In the genomic region with DNA sequence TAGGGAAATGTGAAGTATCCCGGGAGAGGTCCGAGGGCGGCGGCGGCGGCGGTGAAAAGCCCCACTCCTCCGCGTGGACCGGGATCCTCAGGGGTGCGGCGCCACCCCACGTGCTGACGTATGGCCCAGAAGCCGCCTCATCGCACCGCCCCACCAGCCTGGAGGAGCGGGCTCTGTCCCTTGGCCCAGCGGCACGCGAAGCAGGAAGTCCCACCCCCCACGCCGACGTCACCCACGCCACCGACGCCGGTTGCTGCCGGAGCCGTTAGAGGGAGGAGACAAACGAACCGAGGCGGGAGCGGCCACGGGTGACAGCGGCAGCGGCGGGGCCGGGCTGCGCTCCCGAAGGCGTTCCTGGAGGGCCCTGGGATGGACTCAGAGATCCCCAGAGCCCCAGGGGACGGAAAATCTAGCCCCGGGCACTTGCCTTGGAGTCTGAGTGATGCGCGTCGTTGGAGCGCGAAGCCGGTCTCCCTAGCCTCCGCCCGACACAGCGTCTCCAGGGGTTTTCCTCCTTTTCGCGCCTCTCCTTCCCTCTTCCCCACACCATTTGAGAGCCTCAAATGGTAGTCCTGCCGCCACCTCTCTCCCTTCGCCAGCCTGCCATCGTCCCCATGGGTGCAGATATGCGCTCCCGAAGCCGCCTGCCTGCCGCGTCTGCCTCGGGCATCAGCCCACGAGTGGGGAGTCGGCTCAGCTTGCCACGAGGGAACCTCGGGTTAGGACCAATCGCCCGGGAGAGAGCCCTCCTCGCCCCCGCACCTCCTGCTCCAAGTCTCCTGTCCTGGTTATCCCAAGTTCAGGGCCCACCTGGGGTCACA, we compare ENCODE assay signal across 8 cellular contexts. TPM values are rescaled to one million over a fixed set of nuclear protein-coding genes. Genes with fewer than 3 reads are reported as not detected.
DNase-seq lines count a peak whose midpoint lies in the region; ATAC-seq and TF ChIP-seq lines count a peak whose summit lies in the region.

A gene with protein sequence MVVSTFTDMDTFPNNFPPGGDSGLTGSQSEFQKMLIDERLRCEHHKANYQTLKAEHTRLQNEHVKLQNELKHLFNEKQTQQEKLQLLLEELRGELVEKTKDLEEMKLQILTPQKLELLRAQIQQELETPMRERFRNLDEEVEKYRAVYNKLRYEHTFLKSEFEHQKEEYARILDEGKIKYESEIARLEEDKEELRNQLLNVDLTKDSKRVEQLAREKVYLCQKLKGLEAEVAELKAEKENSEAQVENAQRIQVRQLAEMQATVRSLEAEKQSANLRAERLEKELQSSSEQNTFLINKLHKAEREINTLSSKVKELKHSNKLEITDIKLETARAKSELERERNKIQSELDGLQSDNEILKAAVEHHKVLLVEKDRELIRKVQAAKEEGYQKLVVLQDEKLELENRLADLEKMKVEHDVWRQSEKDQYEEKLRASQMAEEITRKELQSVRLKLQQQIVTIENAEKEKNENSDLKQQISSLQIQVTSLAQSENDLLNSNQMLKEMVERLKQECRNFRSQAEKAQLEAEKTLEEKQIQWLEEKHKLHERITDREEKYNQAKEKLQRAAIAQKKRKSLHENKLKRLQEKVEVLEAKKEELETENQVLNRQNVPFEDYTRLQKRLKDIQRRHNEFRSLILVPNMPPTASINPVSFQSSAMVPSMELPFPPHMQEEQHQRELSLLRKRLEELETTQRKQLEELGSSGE (minus strand): TSS at position 95 of the 821 bp plus-strand sequence. CDS start 47,377 bp downstream, outside the sequence.

- peak; percentile 99 for ATAC-seq in HG02798 (IDR thresholded peaks at IDR 0.05; ENCODE audit: poor library complexity, unreplicated experiment)
- peak; percentile 100 for ATAC-seq in heart left ventricle
- peak; percentile 99 to 100 for ATAC-seq in upper lobe of left lung (ENCODE audit: low FRiP score in 2 of 2)

- DNase-seq in NCI-H1436 (lab: John Stamatoyannopoulos, UW) (peak; percentile 90), T follicular helper cell (ENCODE audit: low read depth) (peak; percentile 93), adrenal gland (peak; percentile 96 to 98 (median 98)), heart left ventricle (peak; percentile 97 to 99 (median 98)), posterior cingulate gyrus (peak; percentile 92 to 100 (median 98)), upper lobe of left lung (peak; percentile 98 to 99)

- H3K36me3 ChIP-seq in adrenal gland (replicated peaks in 1 of 2) (no peaks in the 10 kb centered on the region), heart left ventricle (no peaks in the 10 kb centered on the region), upper lobe of left lung (no peaks in the 10 kb centered on the region)

- 0 to 1% (median 0%) methylated on average over 14 to 72 of the region's 72 CpGs for WGBS in adrenal gland, 4 donors
- 0 to 1% (median 0%) methylated on average over 33 to 72 of the region's 72 CpGs for WGBS in heart left ventricle, 4 donors
- WGBS in upper lobe of left lung, 2 donors: 1% methylated on average over 27 to 51 of the region's 72 CpGs

- H3K4me1 ChIP-seq in adrenal gland (replicated peaks in 1 of 2) (peaks cover 6 to 19% of the 10 kb centered on the region in 2 donors), heart left ventricle (peaks cover 0 to 22% (median 12%) of the 10 kb centered on the region in 12 donors), upper lobe of left lung (peaks cover 10 to 25% (median 19%) of the 10 kb centered on the region in 4 donors)

- no peaks in the 10 kb centered on the region for H3K27me3 ChIP-seq in adrenal gland
- no peaks in the 10 kb centered on the region for H3K27me3 ChIP-seq in heart left ventricle
- no peaks in the 10 kb centered on the region for H3K27me3 ChIP-seq in upper lobe of left lung

- no peak for TF ChIP-seq EP300 in upper lobe of left lung (IDR thresholded peaks at IDR 0.05)

- intact Hi-C loops in adrenal gland (cut with DNase I): no loop called here
- intact Hi-C loops in heart left ventricle (cut with DNase I): no loop called here
- intact Hi-C loops in posterior cingulate gyrus (cut with DNase I): no loop called here

- TF ChIP-seq POLR2A in adrenal gland (IDR thresholded peaks at IDR 0.05) (peak; percentile 48 to 94), heart left ventricle (IDR thresholded peaks at IDR 0.05) (peak in 1 of 2 donors; percentile 92), upper lobe of left lung (IDR thresholded peaks at IDR 0.05) (peak in 3 of 4 donors; percentile 60 to 91 (median 77))

- TF ChIP-seq CTCF in GM12875 (IDR thresholded peaks at IDR 0.05; ENCODE audit: borderline replicate concordance, insufficient read depth, low read depth, low read length) (no peak), adrenal gland (IDR thresholded peaks at IDR 0.05) (no peak), heart left ventricle (IDR thresholded peaks at IDR 0.05) (peak in 1 of 12 donors; percentile 8), upper lobe of left lung (IDR thresholded peaks at IDR 0.05) (no peak)

- H3K9me3 ChIP-seq in adrenal gland (replicated peaks in 1 of 3): no peaks in the 10 kb centered on the region
- H3K9me3 ChIP-seq in heart left ventricle: no peaks in the 10 kb centered on the region
- no peaks in the 10 kb centered on the region for H3K9me3 ChIP-seq in upper lobe of left lung

- H3K27ac ChIP-seq in adrenal gland: peak within 1 kb of the TSS; percentile 78 to 98 (median 91)
- H3K27ac ChIP-seq in heart left ventricle: peak within 1 kb of the TSS; percentile 45 to 96 (median 88)
- peak within 1 kb of the TSS; percentile 86 to 96 (median 88) for H3K27ac ChIP-seq in upper lobe of left lung

- H3K4me3 ChIP-seq in GM12875 (ENCODE audit: low read depth, low read length) (peak within 1 kb of the TSS; percentile 80), adrenal gland (peak within 1 kb of the TSS; percentile 70 to 96 (median 89)), heart left ventricle (peak within 1 kb of the TSS; percentile 47 to 92 (median 77)), upper lobe of left lung (peak within 1 kb of the TSS; percentile 67 to 84 (median 74))

RNA-seq across cellular contexts. Expression of the gene that starts here (rescaled TPM):
- total RNA-seq in adrenal gland (10 to 100 TPM in 7 of 8 donors, 1 to 10 TPM in 1; 7.8 to 30.4 (median 14.4) TPM), heart left ventricle (10 to 100 TPM in 4 of 9 donors, 1 to 10 TPM in 5; 7.0 to 13.4 (median 9.5) TPM), upper lobe of left lung (10 to 100 TPM in 4 of 6 donors, 1 to 10 TPM in 2; 9.7 to 40.9 (median 16.2) TPM)
- polyA plus RNA-seq in adrenal gland (10 to 100 TPM; 19.6 to 21.1 (median 20.2) TPM), heart left ventricle (10 to 100 TPM in 1 of 2 donors, 1 to 10 TPM in 1; 5.4 to 11.4 TPM)

Comparison
In these comparisons a context has a peak if more than half of its experiments do, and no peak if none do; other contexts are left out.
1. Peak in every context shown above with its lines: DNase-seq, ATAC-seq, H3K4me3 ChIP-seq and H3K27ac ChIP-seq.